ENCODE assay signal across 11 cellular contexts in genomic region chr3:158847466-158847849, GRCh38. TPM values are rescaled to one million over a fixed set of nuclear protein-coding genes. Genes with fewer than 3 reads are reported as not detected.
DNase-seq lines count a peak whose midpoint lies in the region; ATAC-seq lines count a peak whose summit lies in the region.
"Had no signal": no experiment of that assay in that cellular context is flagged by ENCODE, and none has a peak within 500 bp of the region (broad histone marks: within the 10 kb centered on the region; RNA-seq: fewer than 3 reads in every experiment).

No MANE protein-coding gene starts in this region.

- H3K9ac ChIP-seq in BLaER1 = no peak overlapping the region

- no peaks in the 10 kb centered on the region for H3K36me3 ChIP-seq in BLaER1

- no peaks in the 10 kb centered on the region for H4K20me1 ChIP-seq in BLaER1

- peak; percentile 13 for DNase-seq in NCI-H226
- DNase-seq in NCI-H524 treated with DMSO at 0.1 percent for 48 hours (lab: John Stamatoyannopoulos, UW) = no peak
- no peak for DNase-seq in LoVo (ENCODE audit: low spot score)
- DNase-seq in iPS-NIHi11 (ENCODE audit: low spot score) = no peak
- DNase-seq in left ventricle myocardium superior = no peak
- DNase-seq: CD8-positive, alpha-beta T cell; NCI-H1930 had no signal

- no peak overlapping the region for H3K4me3 ChIP-seq in BLaER1
- H3K4me3 ChIP-seq: lung had no signal

- H3K4me1 ChIP-seq in BLaER1 = peaks cover 22% of the 10 kb centered on the region

- no peaks in the 10 kb centered on the region for H3K9me3 ChIP-seq in BLaER1

- peak; percentile 30 for ATAC-seq in GM19025 (IDR thresholded peaks at IDR 0.05; ENCODE audit: low read depth, unreplicated experiment)
- ATAC-seq in HG02763 (IDR thresholded peaks at IDR 0.05; ENCODE audit: unreplicated experiment) = peak; percentile 17
- no peak for ATAC-seq in left ventricle myocardium superior
- ATAC-seq: CD8-positive, alpha-beta T cell had no signal

- peak overlapping the region; percentile 39 for H3K4me2 ChIP-seq in BLaER1

- H3K27ac ChIP-seq in BLaER1 = no peak overlapping the region

- H3K27me3 ChIP-seq in BLaER1 = no peaks in the 10 kb centered on the region

- intact Hi-C loops in left ventricle myocardium superior (cut with micrococcal nuclease) = loop anchor here (2.0 kb wide), 1 partner anchor 413 kb away; no protein-coding TSS in a partner anchor

RNA-seq across cellular contexts. Expression of gene MFSD1, which starts 45.6 kb away (rescaled TPM):
- total RNA-seq in left ventricle myocardium superior = 34.3 TPM
